In the genomic region with DNA sequence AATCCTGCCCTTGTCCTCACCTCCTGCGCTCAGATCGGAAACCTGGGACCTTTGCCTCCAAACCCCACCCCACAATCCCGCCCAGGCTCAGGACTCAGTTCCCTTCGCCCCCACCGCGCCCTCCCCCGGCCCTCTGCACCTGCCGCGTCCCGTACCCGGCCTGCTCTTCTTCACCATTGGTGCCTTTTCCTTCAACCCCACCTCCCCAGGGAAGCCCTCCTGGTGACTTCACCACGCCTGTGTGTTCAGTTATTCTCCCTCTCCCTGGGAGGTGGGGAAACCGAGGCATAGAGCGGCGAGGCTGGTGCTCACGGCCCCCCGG, we compare ENCODE assay signal across 9 cellular contexts. TPM values are rescaled to one million over a fixed set of nuclear protein-coding genes. Genes with fewer than 3 reads are reported as not detected.
A peak's percentile ranks its signal among the peaks of the same experiment; 100 is the strongest.
DNase-seq lines count a peak whose midpoint lies in the region; ATAC-seq, FAIRE-seq and TF ChIP-seq lines count a peak whose summit lies in the region.
"Had no signal": no experiment of that assay in that cellular context is flagged by ENCODE, and none has a peak within 500 bp of the region (broad histone marks: within the 10 kb centered on the region; RNA-seq: fewer than 3 reads in every experiment).

No MANE protein-coding gene starts in this region.

- H3K9me2 ChIP-seq in GM23248 (ENCODE audit: insufficient read depth) = no peaks in the 10 kb centered on the region

- H3K9me3 ChIP-seq in BE2C (no peaks in the 10 kb centered on the region), GM23248 (ENCODE audit: low read depth) (no peaks in the 10 kb centered on the region), Panc1 (ENCODE audit: control insufficient read depth, insufficient read depth, low read depth, low read length) (no peaks in the 10 kb centered on the region)

- no peak overlapping the region for H3K27ac Mint-ChIP-seq in glutamatergic neuron (ENCODE audit: unreplicated experiment)
- no peak overlapping the region for H3K27ac Mint-ChIP-seq in activated naive CD4-positive, alpha-beta T cell treated with anti-CD3 and anti-CD28 coated beads, Interleukin-2, amount 10 ng/mL, durations not matched to agents 7 days and 5 days

- no peaks in the 10 kb centered on the region for H3K36me3 Mint-ChIP-seq in glutamatergic neuron (ENCODE audit: unreplicated experiment)
- H3K36me3 Mint-ChIP-seq in activated naive CD4-positive, alpha-beta T cell treated with anti-CD3 and anti-CD28 coated beads, Interleukin-2, amount 10 ng/mL, durations not matched to agents 7 days and 5 days = no peaks in the 10 kb centered on the region

- DNase-seq in BE2C = peak; percentile 45
- no peak for DNase-seq in GM23248
- no peak for DNase-seq in Panc1 (ENCODE audit: low read depth, low spot score)
- DNase-seq in glutamatergic neuron = no peak
- DNase-seq in H54 (ENCODE audit: insufficient read length, low spot score) = no peak
- DNase-seq in HT-29 (ENCODE audit: low spot score) = no peak
- DNase-seq in activated naive CD4-positive, alpha-beta T cell treated with anti-CD3 and anti-CD28 coated beads, Interleukin-2, amount 10 ng/mL, durations not matched to agents 7 days and 5 days = no peak

- no peaks in the 10 kb centered on the region for H3K79me2 ChIP-seq in GM23248 (ENCODE audit: insufficient read depth)

- no peak overlapping the region for H3K9ac ChIP-seq in GM23248

- CTCF ChIA-PET in Panc1 (lab: Charles Lee) = interaction anchor here (1.0 to 1.3 kb wide), 2 partner anchors 109 to 125 kb away, joined by 4 to 7 read pairs; no protein-coding TSS in a partner anchor
- CTCF ChIA-PET in activated naive CD4-positive, alpha-beta T cell treated with anti-CD3 and anti-CD28 coated beads, Interleukin-2, amount 10 ng/mL, durations not matched to agents 7 days and 5 days (lab: Charles Lee) = interaction anchor here (0.8 to 4.3 kb wide), 15 partner anchors 8 to 154 kb away, joined by 3 to 25 read pairs (median 5); no protein-coding TSS in a partner anchor

- H2AFZ ChIP-seq in GM23248 = peak overlapping the region; percentile 67

- peaks cover 10% of the 10 kb centered on the region for H3K27me3 Mint-ChIP-seq in glutamatergic neuron (ENCODE audit: unreplicated experiment)
- peaks cover 93% of the 10 kb centered on the region for H3K27me3 Mint-ChIP-seq in activated naive CD4-positive, alpha-beta T cell treated with anti-CD3 and anti-CD28 coated beads, Interleukin-2, amount 10 ng/mL, durations not matched to agents 7 days and 5 days

- no peak for TF ChIP-seq CTCF in BE2C (IDR thresholded peaks at IDR 0.05; ENCODE audit: low read depth, low read length)
- TF ChIP-seq CTCF in Panc1 (IDR thresholded peaks at IDR 0.05) = no peak
- no peak for TF ChIP-seq CTCF in glutamatergic neuron (IDR thresholded peaks at IDR 0.05; ENCODE audit: partially characterized antibody, unreplicated experiment)

- H3K36me3 ChIP-seq in BE2C (no peaks in the 10 kb centered on the region), GM23248 (ENCODE audit: low read depth) (no peaks in the 10 kb centered on the region), Panc1 (ENCODE audit: control insufficient read depth, insufficient read depth, low read length) (no peaks in the 10 kb centered on the region)

- ATAC-seq in Panc1 (peak; percentile 43), HG03571 (IDR thresholded peaks at IDR 0.05; ENCODE audit: unreplicated experiment) (no peak)

- BruUV-seq in Panc1 (replicated peaks; lab: Mats Ljungman, UMichigan) = no TSS peak

- H3K4me1 ChIP-seq in BE2C (peaks cover 18% of the 10 kb centered on the region), GM23248 (ENCODE audit: insufficient read depth) (no peaks in the 10 kb centered on the region), Panc1 (ENCODE audit: control insufficient read depth, insufficient read depth, low read length) (peaks cover 22% of the 10 kb centered on the region)

- no peaks in the 10 kb centered on the region for H4K20me1 ChIP-seq in GM23248 (ENCODE audit: insufficient read depth)

- peak overlapping the region; percentile 45 for H3K4me3 Mint-ChIP-seq in glutamatergic neuron (ENCODE audit: unreplicated experiment)
- no peak overlapping the region for H3K4me3 Mint-ChIP-seq in activated naive CD4-positive, alpha-beta T cell treated with anti-CD3 and anti-CD28 coated beads, Interleukin-2, amount 10 ng/mL, durations not matched to agents 7 days and 5 days

- peaks cover 6% of the 10 kb centered on the region for H3K9me3 Mint-ChIP-seq in glutamatergic neuron (ENCODE audit: unreplicated experiment)
- no peaks in the 10 kb centered on the region for H3K9me3 Mint-ChIP-seq in activated naive CD4-positive, alpha-beta T cell treated with anti-CD3 and anti-CD28 coated beads, Interleukin-2, amount 10 ng/mL, durations not matched to agents 7 days and 5 days

- H3K27ac ChIP-seq in GM23248 (no peak overlapping the region), Panc1 (ENCODE audit: low read length) (no peak overlapping the region; the same call in 1 of the 2 replicates)

- no peak for TF ChIP-seq POLR2A in H54 (IDR thresholded peaks at IDR 0.05; ENCODE audit: low read depth, low read length)

- H3K4me3 ChIP-seq in BE2C (ENCODE audit: low read depth, low read length) (peak overlapping the region; percentile 51), GM23248 (peak overlapping the region; percentile 39; the same call in 1 of the 2 replicates), Panc1 (ENCODE audit: low read depth in 2 of 2, low read length in 2 of 2) (peak overlapping the region; percentile 39 to 61)

- in situ Hi-C loops in GM23248 (cut with MboI) (no loop called here), Panc1 (cut with HindIII; ENCODE audit: low pct_unique_long_range_greater_than_20kb, low sequenced_read_pairs) (no loop called here)

- intact Hi-C loops in Panc1 (cut with micrococcal nuclease; ENCODE audit: unreplicated experiment) = loop anchor here (10.0 kb wide), 1 partner anchor 83 kb away; a partner anchor contains a TSS

- H3K4me1 Mint-ChIP-seq in glutamatergic neuron (ENCODE audit: low read depth, unreplicated experiment) = peaks cover 17% of the 10 kb centered on the region
- peaks cover 12% of the 10 kb centered on the region for H3K4me1 Mint-ChIP-seq in activated naive CD4-positive, alpha-beta T cell treated with anti-CD3 and anti-CD28 coated beads, Interleukin-2, amount 10 ng/mL, durations not matched to agents 7 days and 5 days

- POLR2A ChIA-PET in Panc1 (lab: Charles Lee) = no interaction called here

- no peak for FAIRE-seq in H54 (lab: Jason Lieb, UNC)
- FAIRE-seq: RCC 7860 had no signal

- H3K27me3 ChIP-seq in BE2C = peaks cover 34% of the 10 kb centered on the region
- H3K27me3 ChIP-seq in GM23248 (replicated peaks; ENCODE audit: insufficient read depth) = peaks cover 41% of the 10 kb centered on the region
- H3K27me3 ChIP-seq in Panc1 (ENCODE audit: control insufficient read depth, insufficient read depth, low read length) = no peaks in the 10 kb centered on the region

- H3F3A ChIP-seq in GM23248 (ENCODE audit: insufficient read depth) = no peaks in the 10 kb centered on the region

- H3K4me2 ChIP-seq in GM23248 (ENCODE audit: unreplicated experiment) = peak overlapping the region; percentile 43

- WGBS in GM23248 (ENCODE audit: low coverage in 1 of 2, low lambda C conversion rate in 2 of 2, missing lambda C conversion rate in 2 of 2), 2 experiments = 4% methylated on average over 12 to 17 of the region's 17 CpGs

RNA-seq across cellular contexts. Expression of a gene that starts 19.3 kb away (rescaled TPM):
- 120 TPM for polyA plus RNA-seq in BE2C (2012; ENCODE audit: insufficient read depth, insufficient read length, low read depth)
- 58.9 and 60.6 TPM in 2 replicates for total RNA-seq in GM23248 (2014; rRNA removed; shearing (Covaris generic))
- polyA plus RNA-seq in GM23248 (2016; fragmentation: Nextera tagmentation; extraction: Ambion mirVana) = 16.2 and 18.3 TPM in 2 replicates
- 175 TPM for total RNA-seq in Panc1 (2021; ENCODE audit: unreplicated experiment)
- polyA plus RNA-seq in Panc1 (2012; ENCODE audit: insufficient read length) = 220 TPM
- 249 TPM for total RNA-seq in glutamatergic neuron (ENCODE audit: unreplicated experiment)
- 241 and 271 TPM in 2 replicates for total RNA-seq in HT-29 (2014; rRNA removed; shearing (Covaris generic))
